In genomic region chr15:85874236-85874635, GRCh38 we compare ENCODE assay signal across 28 cellular contexts.
"Had no signal": no experiment of that assay in that cellular context is flagged by ENCODE, and none has a peak within 500 bp of the region (broad histone marks: within the 10 kb centered on the region; RNA-seq: fewer than 3 reads in every experiment).

No MANE protein-coding gene starts in this region.

- H3K4me3 ChIP-seq: adrenal gland, body of pancreas, esophagus muscularis mucosa had no signal

- ATAC-seq: activated CD4-positive, alpha-beta T cell treated with anti-CD3 and anti-CD28 coated beads for 36 hours; activated CD8-positive, alpha-beta memory T cell treated with anti-CD3 and anti-CD28 coated beads, Interleukin-2, amount 10 ng/mL, durations not matched to agents 7 days and 5 days; activated CD8-positive, alpha-beta T cell treated with anti-CD3 and anti-CD28 coated beads, Interleukin-2, amount 10 ng/mL, durations not matched to agents 7 days and 5 days; activated naive CD8-positive, alpha-beta T cell treated with anti-CD3 and anti-CD28 coated beads, Interleukin-2, amount 50 U/mL, for 24 hours; body of pancreas; effector memory CD8-positive, alpha-beta T cell had no signal

- H3K9me3 ChIP-seq: adrenal gland, body of pancreas, esophagus muscularis mucosa had no signal

- H3K27ac ChIP-seq: adrenal gland, body of pancreas, esophagus muscularis mucosa had no signal

- H3K4me1 ChIP-seq: adrenal gland, body of pancreas, esophagus muscularis mucosa had no signal

- DNase-seq: activated CD4-positive, alpha-beta memory T cell treated with anti-CD3 and anti-CD28 coated beads for 36 hours; activated CD4-positive, alpha-beta T cell treated with anti-CD3 and anti-CD28 coated beads for 36 hours; activated CD4-positive, alpha-beta T cell treated with anti-CD3 and anti-CD28 coated beads, Interleukin-2, amount 10 ng/mL, durations not matched to agents 24 days and 14 days; activated CD4-positive, CD25-positive, alpha-beta regulatory T cell; activated CD4-positive, CD25-positive, alpha-beta regulatory T cell treated with anti-CD3 and anti-CD28 coated beads, Interleukin-2, amount 50 U/mL, for 72 hours; activated CD8-positive, alpha-beta memory T cell treated with anti-CD3 and anti-CD28 coated beads, Interleukin-2, amount 10 ng/mL, durations not matched to agents 7 days and 5 days; activated CD8-positive, alpha-beta memory T cell treated with anti-CD3 and anti-CD28 coated beads, Interleukin-2, amount 50 U/mL, for 4 hours; activated CD8-positive, alpha-beta T cell treated with anti-CD3 and anti-CD28 coated beads, Interleukin-2, amount 10 ng/mL, durations not matched to agents 7 days and 5 days; activated effector memory CD4-positive, alpha-beta T cell treated with anti-CD3 and anti-CD28 coated beads, Interleukin-2, amount 50 U/mL, for 16 hours; activated naive CD4-positive, alpha-beta T cell treated with anti-CD3 and anti-CD28 coated beads for 36 hours; activated naive CD8-positive, alpha-beta T cell treated with anti-CD3 and anti-CD28 coated beads for 36 hours; activated naive CD8-positive, alpha-beta T cell treated with anti-CD3 and anti-CD28 coated beads, Interleukin-2, amount 50 U/mL, for 24 hours; activated T-cell treated with anti-CD3 and anti-CD28 coated beads, Interleukin-2, amount 50 U/mL, for 1 hour; activated T-cell treated with anti-CD3 and anti-CD28 coated beads, Interleukin-2, amount 50 U/mL, for 48 hours; amygdala; aorta; body of pancreas; caudate nucleus; cortex of kidney; dermis blood vessel endothelial cell; effector CD4-positive, alpha-beta T cell; effector memory CD8-positive, alpha-beta T cell; erythroblast; foreskin melanocyte; head of caudate nucleus; T-helper 2 cell had no signal

- H3K36me3 ChIP-seq: adrenal gland, esophagus muscularis mucosa had no signal

- H3K27me3 ChIP-seq: body of pancreas had no signal
